13 cellular contexts compared by ENCODE assay signal in the genomic region with DNA sequence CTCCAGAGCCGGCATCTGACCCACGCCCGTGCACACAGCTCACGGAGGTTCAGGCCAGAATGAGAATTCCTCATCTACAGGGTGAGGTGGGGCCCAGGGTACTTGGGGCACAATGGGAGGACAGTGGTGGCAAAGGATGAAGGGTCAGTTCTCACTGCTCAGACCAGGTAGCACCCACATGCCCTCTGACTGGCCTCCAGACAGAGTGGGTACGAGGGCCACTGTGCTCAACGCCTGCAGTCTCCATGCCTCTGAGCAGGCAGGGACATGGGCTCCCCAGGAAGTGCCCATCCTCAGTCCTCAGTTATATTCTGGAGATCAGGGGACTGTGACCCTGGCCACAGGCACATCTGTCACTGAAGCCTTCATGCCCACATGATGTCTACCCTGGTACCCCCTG. TPM values are rescaled to one million over a fixed set of nuclear protein-coding genes. Genes with fewer than 3 reads are reported as not detected.
DNase-seq lines count a peak whose midpoint lies in the region; ATAC-seq and TF ChIP-seq lines count a peak whose summit lies in the region.
"Had no signal": no experiment of that assay in that cellular context is flagged by ENCODE, and none has a peak within 500 bp of the region (broad histone marks: within the 10 kb centered on the region; RNA-seq: fewer than 3 reads in every experiment).

No MANE protein-coding gene starts in this region.

- 96% methylated on average over 6 of the region's 6 CpGs for WGBS in liver
- WGBS in right lobe of liver (ENCODE audit: insufficient coverage, low coverage, low lambda C conversion rate, missing lambda C conversion rate): 98% methylated on average over 4 of the region's 6 CpGs

- peak overlapping the region in 1 of 2 donors; percentile 40 for H3K9ac ChIP-seq in liver (ENCODE audit: low read depth in 1 of 2, low read length in 2 of 2)

- H3K4me1 ChIP-seq in liver (ENCODE audit: control insufficient read depth in 4 of 4, insufficient read depth in 4 of 4, low read length in 3 of 4) (peaks cover 2 to 28% (median 19%) of the 10 kb centered on the region in 4 donors), right lobe of liver (peaks cover 2 to 16% (median 5%) of the 10 kb centered on the region in 4 donors), BE2C (peaks cover 19% of the 10 kb centered on the region)
- H3K4me1 ChIP-seq in naive thymus-derived CD4-positive, alpha-beta T cell (ENCODE audit: control insufficient read depth in 2 of 2, insufficient read depth in 2 of 2, low read length in 2 of 2): peaks cover 95 to 96% of the 10 kb centered on the region in 2 donors

- no peaks in the 10 kb centered on the region for H3K27me3 Mint-ChIP-seq in activated naive CD8-positive, alpha-beta T cell
- no peaks in the 10 kb centered on the region for H3K27me3 Mint-ChIP-seq in naive thymus-derived CD4-positive, alpha-beta T cell

- CTCF ChIA-PET in naive thymus-derived CD4-positive, alpha-beta T cell (lab: Charles Lee): interaction anchor here (14.9 to 29.8 kb wide), 2 partner anchors 7 to 29 kb away, joined by 280 to 945 read pairs; a partner anchor contains a TSS

- H3K9me3 ChIP-seq in liver (ENCODE audit: control insufficient read depth in 4 of 4, low read length in 3 of 4): no peaks in the 10 kb centered on the region
- no peaks in the 10 kb centered on the region for H3K9me3 ChIP-seq in right lobe of liver
- no peaks in the 10 kb centered on the region for H3K9me3 ChIP-seq in naive thymus-derived CD4-positive, alpha-beta T cell (ENCODE audit: control insufficient read depth in 2 of 3, low read length in 3 of 3)
- H3K9me3 ChIP-seq in BE2C: no peaks in the 10 kb centered on the region
- H3K9me3 ChIP-seq: thyroid gland had no signal

- H3K27ac Mint-ChIP-seq in activated naive CD8-positive, alpha-beta T cell: peak overlapping the region; percentile 84
- H3K27ac Mint-ChIP-seq in naive thymus-derived CD4-positive, alpha-beta T cell: peak overlapping the region in 8 of 9 donors; percentile 55 to 98 (median 87)
- H3K27ac Mint-ChIP-seq: nephron had no signal

- POLR2A ChIA-PET in naive thymus-derived CD4-positive, alpha-beta T cell (lab: Charles Lee): interaction anchor here (1.3 to 29.3 kb wide), 5 partner anchors 6 to 83 kb away, joined by 3 to 1324 read pairs (median 457); a partner anchor contains a TSS

- H3K4me3 ChIP-seq in liver (ENCODE audit: low read depth in 1 of 3, low read length in 3 of 3) (no peak overlapping the region), right lobe of liver (no peak overlapping the region), BE2C (ENCODE audit: low read depth, low read length) (no peak overlapping the region)
- peak overlapping the region; percentile 4 for H3K4me3 ChIP-seq in naive thymus-derived CD4-positive, alpha-beta T cell (ENCODE audit: low read length)
- H3K4me3 ChIP-seq: thyroid gland had no signal

- no peak for ATAC-seq in right lobe of liver
- no peak for ATAC-seq in naive thymus-derived CD4-positive, alpha-beta T cell

- H3K27ac ChIP-seq in liver (ENCODE audit: low read depth in 1 of 2, low read length in 2 of 2) (peak overlapping the region; percentile 7 to 9), right lobe of liver (peak overlapping the region in 1 of 3 donors; percentile 29)
- H3K27ac ChIP-seq in naive thymus-derived CD4-positive, alpha-beta T cell (ENCODE audit: low read depth, low read length): peak overlapping the region; percentile 74
- H3K27ac ChIP-seq: WERI-Rb-1 had no signal

- TF ChIP-seq RAD21 in liver (IDR thresholded peaks at IDR 0.05): no peak

- TF ChIP-seq POLR2A in right lobe of liver (IDR thresholded peaks at IDR 0.05): no peak

- no peaks in the 10 kb centered on the region for H3K9me3 Mint-ChIP-seq in activated naive CD8-positive, alpha-beta T cell (ENCODE audit: low read depth)
- H3K9me3 Mint-ChIP-seq in naive thymus-derived CD4-positive, alpha-beta T cell: peaks cover 0 to 1% (median 0%) of the 10 kb centered on the region in 11 donors
- H3K9me3 Mint-ChIP-seq: nephron had no signal

- H3K4me1 Mint-ChIP-seq in activated naive CD8-positive, alpha-beta T cell (ENCODE audit: low read depth): peaks cover 89% of the 10 kb centered on the region
- peaks cover 51 to 92% (median 86%) of the 10 kb centered on the region in 7 donors for H3K4me1 Mint-ChIP-seq in naive thymus-derived CD4-positive, alpha-beta T cell

- H3K36me3 Mint-ChIP-seq in activated naive CD8-positive, alpha-beta T cell: peaks cover 5% of the 10 kb centered on the region
- peaks cover 0 to 53% (median 15%) of the 10 kb centered on the region in 5 donors for H3K36me3 Mint-ChIP-seq in naive thymus-derived CD4-positive, alpha-beta T cell

- intact Hi-C loops in right lobe of liver (cut with DNase I): no loop called here
- intact Hi-C loops in naive thymus-derived CD4-positive, alpha-beta T cell (cut with micrococcal nuclease): loop anchor here in 1 of 2 donors (5.0 kb wide), 1 partner anchor 240 kb away; a partner anchor contains a TSS

- H3K36me3 ChIP-seq in liver (ENCODE audit: control insufficient read depth in 4 of 4, insufficient read depth in 3 of 4, low read depth in 1 of 4, low read length in 3 of 4) (peaks cover 0 to 12% (median 6%) of the 10 kb centered on the region in 4 donors), right lobe of liver (peaks cover 0 to 16% (median 0%) of the 10 kb centered on the region in 4 donors), BE2C (peaks cover 4% of the 10 kb centered on the region; the same call in 1 of the 2 replicates)
- H3K36me3 ChIP-seq in naive thymus-derived CD4-positive, alpha-beta T cell (ENCODE audit: control insufficient read depth in 2 of 3, insufficient read depth in 3 of 3, low read length in 3 of 3): peaks cover 9 to 44% (median 16%) of the 10 kb centered on the region in 3 experiments

- TF ChIP-seq CTCF in liver (IDR thresholded peaks at IDR 0.05; ENCODE audit: low read depth, low read length, missing input control) (no peak), right lobe of liver (IDR thresholded peaks at IDR 0.05) (no peak), BE2C (IDR thresholded peaks at IDR 0.05; ENCODE audit: low read depth, low read length) (no peak)

- H3K27me3 ChIP-seq in liver (ENCODE audit: control insufficient read depth in 4 of 4, insufficient read depth in 4 of 4, low read length in 3 of 4): no peaks in the 10 kb centered on the region
- H3K27me3 ChIP-seq in right lobe of liver: no peaks in the 10 kb centered on the region
- H3K27me3 ChIP-seq in naive thymus-derived CD4-positive, alpha-beta T cell (ENCODE audit: control insufficient read depth in 2 of 2, insufficient read depth in 2 of 2, low read length in 2 of 2): no peaks in the 10 kb centered on the region
- H3K27me3 ChIP-seq in BE2C: no peaks in the 10 kb centered on the region
- H3K27me3 ChIP-seq: thyroid gland had no signal

- no peak overlapping the region for H3K4me3 Mint-ChIP-seq in activated naive CD8-positive, alpha-beta T cell
- H3K4me3 Mint-ChIP-seq in naive thymus-derived CD4-positive, alpha-beta T cell: peak overlapping the region in 8 of 10 donors; percentile 24 to 91 (median 52)
- H3K4me3 Mint-ChIP-seq: nephron had no signal

- no peak for DNase-seq in right lobe of liver
- DNase-seq in naive thymus-derived CD4-positive, alpha-beta T cell: no peak
- DNase-seq in stimulated activated naive CD4-positive, alpha-beta T cell treated with Interleukin-2 at 50 U/mL for 16 hours (lab: John Stamatoyannopoulos, UW): no peak
- no peak for DNase-seq in DMS53 (lab: John Stamatoyannopoulos, UW)
- DNase-seq in BE2C: no peak
- no peak for DNase-seq in SIG-M5 treated with dmso at 0.1 percent for 504 hours (lab: John Stamatoyannopoulos, UW; ENCODE audit: unreplicated experiment)
- DNase-seq: effector CD8-positive, alpha-beta T cell; NCI-H1930; thyroid gland; WERI-Rb-1 had no signal

TF ChIP-seq in liver, 16 proteins besides CTCF, POLR2A, EP300 and RAD21 (continues in another document):
- TF ChIP-seq EGR1 (IDR thresholded peaks at IDR 0.05; ENCODE audit: low read depth in 2 of 2): no peak

RNA-seq across cellular contexts. Expression of a gene that starts 13.0 kb away (rescaled TPM):
- total RNA-seq in liver (1 to 10 TPM in 1 of 2 donors, under 1 TPM in 1; 0.75 to 1.2 TPM), right lobe of liver (1 to 10 TPM in 1 of 6 experiments, under 1 TPM in 5; 0.63 to 1.1 (median 0.99) TPM)
- under 1 TPM; 0.18 to 0.40 TPM for polyA plus RNA-seq in liver
- 1 to 10 TPM in 4 of 5 experiments, under 1 TPM in 1; 0.22 to 9.2 (median 8.1) TPM for total RNA-seq in naive thymus-derived CD4-positive, alpha-beta T cell
- polyA plus RNA-seq in naive thymus-derived CD4-positive, alpha-beta T cell: under 1 TPM; 0.27 to 0.47 TPM
- polyA plus RNA-seq in BE2C (2012; ENCODE audit: insufficient read depth, insufficient read length, low read depth): 0.39 TPM

RNA-seq across cellular contexts. Expression of a gene that starts 20.9 kb away (rescaled TPM):
- total RNA-seq in liver (10 to 100 TPM; 27.3 to 36.4 TPM), right lobe of liver (10 to 100 TPM; 18.8 to 36.1 (median 26.3) TPM)
- 10 to 100 TPM in 1 of 2 donors, 1 to 10 TPM in 1; 8.3 to 11.1 TPM for polyA plus RNA-seq in liver
- 100 to 1,000 TPM; 124 to 263 (median 208) TPM for total RNA-seq in naive thymus-derived CD4-positive, alpha-beta T cell
- polyA plus RNA-seq in naive thymus-derived CD4-positive, alpha-beta T cell: 100 to 1,000 TPM; 102 to 141 TPM
- polyA plus RNA-seq in BE2C (2012; ENCODE audit: insufficient read depth, insufficient read length, low read depth): 73.8 TPM

RNA-seq across cellular contexts. Expression of a gene that starts 47.1 kb away (rescaled TPM):
- total RNA-seq in liver (10 to 100 TPM; 12.1 to 15.1 TPM), right lobe of liver (10 to 100 TPM; 13.1 to 21.5 (median 17.0) TPM)
- polyA plus RNA-seq in liver: 10 to 100 TPM in 1 of 2 donors, 1 to 10 TPM in 1; 9.0 to 14.7 TPM
- total RNA-seq in naive thymus-derived CD4-positive, alpha-beta T cell: 10 to 100 TPM; 25.7 to 46.4 (median 38.0) TPM
- 10 to 100 TPM; 33.8 to 54.9 TPM for polyA plus RNA-seq in naive thymus-derived CD4-positive, alpha-beta T cell
- 45.7 TPM for polyA plus RNA-seq in BE2C (2012; ENCODE audit: insufficient read depth, insufficient read length, low read depth)

RNA-seq across cellular contexts. Expression of a gene that starts 54.5 kb away (rescaled TPM):
- 1 to 10 TPM; 4.6 to 6.9 TPM for total RNA-seq in liver
- polyA plus RNA-seq in liver: 1 to 10 TPM; 2.1 to 2.3 TPM
- total RNA-seq in right lobe of liver: 10 to 100 TPM in 1 of 6 experiments, 1 to 10 TPM in 5; 3.4 to 14.7 (median 4.8) TPM
- total RNA-seq in naive thymus-derived CD4-positive, alpha-beta T cell: 100 to 1,000 TPM in 2 of 5 experiments, 10 to 100 TPM in 3; 75.2 to 130 (median 84.3) TPM
- 10 to 100 TPM; 40.7 to 63.0 TPM for polyA plus RNA-seq in naive thymus-derived CD4-positive, alpha-beta T cell
- polyA plus RNA-seq in BE2C (2012; ENCODE audit: insufficient read depth, insufficient read length, low read depth): 12.6 TPM

RNA-seq across cellular contexts. Expression of a gene that starts 59.5 kb away (rescaled TPM):
- total RNA-seq in liver: 10 to 100 TPM; 18.3 to 27.8 TPM
- 10 to 100 TPM; 15.6 to 34.1 TPM for polyA plus RNA-seq in liver
- total RNA-seq in right lobe of liver: 10 to 100 TPM; 26.4 to 42.9 (median 32.2) TPM
- 100 to 1,000 TPM in 1 of 5 experiments, 10 to 100 TPM in 4; 30.6 to 105 (median 36.2) TPM for total RNA-seq in naive thymus-derived CD4-positive, alpha-beta T cell
- polyA plus RNA-seq in naive thymus-derived CD4-positive, alpha-beta T cell: 1 to 10 TPM; 3.4 to 5.2 TPM
- 19.9 TPM for polyA plus RNA-seq in BE2C (2012; ENCODE audit: insufficient read depth, insufficient read length, low read depth)
